1 cellular context compared by ENCODE assay signal in genomic region chr9:133973791-133974630, GRCh38.
A peak's percentile ranks its signal among the peaks of the same experiment; 100 is the strongest.
TF ChIP-seq lines count a peak whose summit lies in the region.

No MANE protein-coding gene starts in this region.

TF ChIP-seq in HepG2, 621 proteins besides CTCF, POLR2A, EP300 and RAD21 (continued from another document and continues in another):
- TF ChIP-seq, protein P1, sequence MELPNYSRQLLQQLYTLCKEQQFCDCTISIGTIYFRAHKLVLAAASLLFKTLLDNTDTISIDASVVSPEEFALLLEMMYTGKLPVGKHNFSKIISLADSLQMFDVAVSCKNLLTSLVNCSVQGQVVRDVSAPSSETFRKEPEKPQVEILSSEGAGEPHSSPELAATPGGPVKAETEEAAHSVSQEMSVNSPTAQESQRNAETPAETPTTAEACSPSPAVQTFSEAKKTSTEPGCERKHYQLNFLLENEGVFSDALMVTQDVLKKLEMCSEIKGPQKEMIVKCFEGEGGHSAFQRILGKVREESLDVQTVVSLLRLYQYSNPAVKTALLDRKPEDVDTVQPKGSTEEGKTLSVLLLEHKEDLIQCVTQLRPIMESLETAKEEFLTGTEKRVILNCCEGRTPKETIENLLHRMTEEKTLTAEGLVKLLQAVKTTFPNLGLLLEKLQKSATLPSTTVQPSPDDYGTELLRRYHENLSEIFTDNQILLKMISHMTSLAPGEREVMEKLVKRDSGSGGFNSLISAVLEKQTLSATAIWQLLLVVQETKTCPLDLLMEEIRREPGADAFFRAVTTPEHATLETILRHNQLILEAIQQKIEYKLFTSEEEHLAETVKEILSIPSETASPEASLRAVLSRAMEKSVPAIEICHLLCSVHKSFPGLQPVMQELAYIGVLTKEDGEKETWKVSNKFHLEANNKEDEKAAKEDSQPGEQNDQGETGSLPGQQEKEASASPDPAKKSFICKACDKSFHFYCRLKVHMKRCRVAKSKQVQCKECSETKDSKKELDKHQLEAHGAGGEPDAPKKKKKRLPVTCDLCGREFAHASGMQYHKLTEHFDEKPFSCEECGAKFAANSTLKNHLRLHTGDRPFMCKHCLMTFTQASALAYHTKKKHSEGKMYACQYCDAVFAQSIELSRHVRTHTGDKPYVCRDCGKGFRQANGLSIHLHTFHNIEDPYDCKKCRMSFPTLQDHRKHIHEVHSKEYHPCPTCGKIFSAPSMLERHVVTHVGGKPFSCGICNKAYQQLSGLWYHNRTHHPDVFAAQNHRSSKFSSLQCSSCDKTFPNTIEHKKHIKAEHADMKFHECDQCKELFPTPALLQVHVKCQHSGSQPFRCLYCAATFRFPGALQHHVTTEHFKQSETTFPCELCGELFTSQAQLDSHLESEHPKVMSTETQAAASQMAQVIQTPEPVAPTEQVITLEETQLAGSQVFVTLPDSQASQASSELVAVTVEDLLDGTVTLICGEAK (IDR thresholded peaks at IDR 0.05), result no peak
- TF ChIP-seq, protein P1 (CRISPR knock-in tag; IDR thresholded peaks at IDR 0.05), result no peak
- no peak for TF ChIP-seq ZNF18 (CRISPR knock-in tag; IDR thresholded peaks at IDR 0.05; ENCODE audit: insufficient replicate concordance)
- TF ChIP-seq RFXANK (CRISPR knock-in tag; IDR thresholded peaks at IDR 0.05), result no peak
- no peak for TF ChIP-seq ZSCAN30 (CRISPR knock-in tag; IDR thresholded peaks at IDR 0.05)
- no peak for TF ChIP-seq BCL6 (CRISPR knock-in tag; IDR thresholded peaks at IDR 0.05)
- TF ChIP-seq TCF12 (IDR thresholded peaks at IDR 0.05), result no peak
- TF ChIP-seq TCF12 (CRISPR knock-in tag; IDR thresholded peaks at IDR 0.05), result peak; percentile 44; the same call in 1 of the 2 replicates
- TF ChIP-seq SP5 (CRISPR knock-in tag; IDR thresholded peaks at IDR 0.05; ENCODE audit: borderline replicate concordance, low read depth), result 0 out of 2 replicates have a peak, but pooled peaks have one; percentile 42
- TF ChIP-seq ZSCAN9 (CRISPR knock-in tag; IDR thresholded peaks at IDR 0.05; ENCODE audit: borderline replicate concordance), result no peak
- no peak for TF ChIP-seq MBD4 (IDR thresholded peaks at IDR 0.05; ENCODE audit: borderline replicate concordance, low read length)
- TF ChIP-seq ZNF264 (CRISPR knock-in tag; IDR thresholded peaks at IDR 0.05), result no peak
- TF ChIP-seq MED8 (CRISPR knock-in tag; IDR thresholded peaks at IDR 0.05; ENCODE audit: insufficient replicate concordance), result no peak
- no peak for TF ChIP-seq ZBTB3 (CRISPR knock-in tag; IDR thresholded peaks at IDR 0.05; ENCODE audit: borderline replicate concordance, low read depth)
- no peak for TF ChIP-seq ZNF24 (IDR thresholded peaks at IDR 0.05)
- 0 out of 2 replicates have a peak, but pooled peaks have one; percentile 48 for TF ChIP-seq ZNF292 (CRISPR knock-in tag; IDR thresholded peaks at IDR 0.05; ENCODE audit: borderline replicate concordance, low read depth)
- TF ChIP-seq NR0B2 (CRISPR knock-in tag; IDR thresholded peaks at IDR 0.05), result no peak
- no peak for TF ChIP-seq ELF1 (CRISPR knock-in tag; IDR thresholded peaks at IDR 0.05)
- no peak for TF ChIP-seq ZNF124 (CRISPR knock-in tag; IDR thresholded peaks at IDR 0.05)
- no peak for TF ChIP-seq NAIF1 (CRISPR knock-in tag; IDR thresholded peaks at IDR 0.05; ENCODE audit: borderline replicate concordance)
- TF ChIP-seq GFI1 (CRISPR knock-in tag; IDR thresholded peaks at IDR 0.05; ENCODE audit: borderline replicate concordance), result no peak
- TF ChIP-seq GABPB1 (CRISPR knock-in tag; IDR thresholded peaks at IDR 0.05), result peak; percentile 40; the same call in 1 of the 2 replicates
- no peak for TF ChIP-seq ZC3H4 (CRISPR knock-in tag; IDR thresholded peaks at IDR 0.05; ENCODE audit: borderline replicate concordance)
- no peak for TF ChIP-seq STAT5B (CRISPR knock-in tag; IDR thresholded peaks at IDR 0.05)
- TF ChIP-seq, protein P2, sequence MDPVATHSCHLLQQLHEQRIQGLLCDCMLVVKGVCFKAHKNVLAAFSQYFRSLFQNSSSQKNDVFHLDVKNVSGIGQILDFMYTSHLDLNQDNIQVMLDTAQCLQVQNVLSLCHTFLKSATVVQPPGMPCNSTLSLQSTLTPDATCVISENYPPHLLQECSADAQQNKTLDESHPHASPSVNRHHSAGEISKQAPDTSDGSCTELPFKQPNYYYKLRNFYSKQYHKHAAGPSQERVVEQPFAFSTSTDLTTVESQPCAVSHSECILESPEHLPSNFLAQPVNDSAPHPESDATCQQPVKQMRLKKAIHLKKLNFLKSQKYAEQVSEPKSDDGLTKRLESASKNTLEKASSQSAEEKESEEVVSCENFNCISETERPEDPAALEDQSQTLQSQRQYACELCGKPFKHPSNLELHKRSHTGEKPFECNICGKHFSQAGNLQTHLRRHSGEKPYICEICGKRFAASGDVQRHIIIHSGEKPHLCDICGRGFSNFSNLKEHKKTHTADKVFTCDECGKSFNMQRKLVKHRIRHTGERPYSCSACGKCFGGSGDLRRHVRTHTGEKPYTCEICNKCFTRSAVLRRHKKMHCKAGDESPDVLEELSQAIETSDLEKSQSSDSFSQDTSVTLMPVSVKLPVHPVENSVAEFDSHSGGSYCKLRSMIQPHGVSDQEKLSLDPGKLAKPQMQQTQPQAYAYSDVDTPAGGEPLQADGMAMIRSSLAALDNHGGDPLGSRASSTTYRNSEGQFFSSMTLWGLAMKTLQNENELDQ (CRISPR knock-in tag; IDR thresholded peaks at IDR 0.05; ENCODE audit: borderline replicate concordance), result no peak
- no peak for TF ChIP-seq ZNF792 (CRISPR knock-in tag; IDR thresholded peaks at IDR 0.05)
- no peak for TF ChIP-seq ZNF674 (CRISPR knock-in tag; IDR thresholded peaks at IDR 0.05; ENCODE audit: low read depth)
- no peak for TF ChIP-seq SMAD1 (CRISPR knock-in tag; IDR thresholded peaks at IDR 0.05; ENCODE audit: borderline replicate concordance, low read depth)
- no peak for TF ChIP-seq ZBTB43 (CRISPR knock-in tag; conservative IDR thresholded peaks at IDR 0.05)
- TF ChIP-seq ZNF839 (CRISPR knock-in tag; IDR thresholded peaks at IDR 0.05; ENCODE audit: borderline replicate concordance), result no peak
- no peak; the same call in 1 of the 2 replicates for TF ChIP-seq KDM2A (CRISPR knock-in tag; IDR thresholded peaks at IDR 0.05; ENCODE audit: borderline replicate concordance, low read depth)
- TF ChIP-seq ZNF878 (CRISPR knock-in tag; IDR thresholded peaks at IDR 0.05), result no peak
- TF ChIP-seq ZEB1 (IDR thresholded peaks at IDR 0.05; ENCODE audit: insufficient replicate concordance, low read depth), result peak; percentile 85
- no peak for TF ChIP-seq RORA (CRISPR knock-in tag; IDR thresholded peaks at IDR 0.05)
- no peak for TF ChIP-seq RNF2 (conservative IDR thresholded peaks at IDR 0.05; ENCODE audit: low read depth)
- TF ChIP-seq AKAP8 (CRISPR knock-in tag; IDR thresholded peaks at IDR 0.05), result no peak; the same call in 1 of the 2 replicates
- TF ChIP-seq ZNF510 (CRISPR knock-in tag; IDR thresholded peaks at IDR 0.05; ENCODE audit: low read depth), result no peak
- TF ChIP-seq ARID4A (CRISPR knock-in tag; IDR thresholded peaks at IDR 0.05; ENCODE audit: borderline replicate concordance), result peak; percentile 60; the same call in 1 of the 2 replicates
- no peak for TF ChIP-seq MTF2 (CRISPR knock-in tag; IDR thresholded peaks at IDR 0.05; ENCODE audit: borderline replicate concordance)
- TF ChIP-seq, protein P3, sequence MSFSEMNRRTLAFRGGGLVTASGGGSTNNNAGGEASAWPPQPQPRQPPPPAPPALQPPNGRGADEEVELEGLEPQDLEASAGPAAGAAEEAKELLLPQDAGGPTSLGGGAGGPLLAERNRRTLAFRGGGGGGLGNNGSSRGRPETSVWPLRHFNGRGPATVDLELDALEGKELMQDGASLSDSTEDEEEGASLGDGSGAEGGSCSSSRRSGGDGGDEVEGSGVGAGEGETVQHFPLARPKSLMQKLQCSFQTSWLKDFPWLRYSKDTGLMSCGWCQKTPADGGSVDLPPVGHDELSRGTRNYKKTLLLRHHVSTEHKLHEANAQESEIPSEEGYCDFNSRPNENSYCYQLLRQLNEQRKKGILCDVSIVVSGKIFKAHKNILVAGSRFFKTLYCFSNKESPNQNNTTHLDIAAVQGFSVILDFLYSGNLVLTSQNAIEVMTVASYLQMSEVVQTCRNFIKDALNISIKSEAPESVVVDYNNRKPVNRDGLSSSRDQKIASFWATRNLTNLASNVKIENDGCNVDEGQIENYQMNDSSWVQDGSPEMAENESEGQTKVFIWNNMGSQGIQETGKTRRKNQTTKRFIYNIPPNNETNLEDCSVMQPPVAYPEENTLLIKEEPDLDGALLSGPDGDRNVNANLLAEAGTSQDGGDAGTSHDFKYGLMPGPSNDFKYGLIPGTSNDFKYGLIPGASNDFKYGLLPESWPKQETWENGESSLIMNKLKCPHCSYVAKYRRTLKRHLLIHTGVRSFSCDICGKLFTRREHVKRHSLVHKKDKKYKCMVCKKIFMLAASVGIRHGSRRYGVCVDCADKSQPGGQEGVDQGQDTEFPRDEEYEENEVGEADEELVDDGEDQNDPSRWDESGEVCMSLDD (CRISPR knock-in tag; IDR thresholded peaks at IDR 0.05; ENCODE audit: borderline replicate concordance), result no peak
- TF ChIP-seq ZNF816 (CRISPR knock-in tag; IDR thresholded peaks at IDR 0.05; ENCODE audit: borderline replicate concordance), result no peak
